In the genomic region with DNA sequence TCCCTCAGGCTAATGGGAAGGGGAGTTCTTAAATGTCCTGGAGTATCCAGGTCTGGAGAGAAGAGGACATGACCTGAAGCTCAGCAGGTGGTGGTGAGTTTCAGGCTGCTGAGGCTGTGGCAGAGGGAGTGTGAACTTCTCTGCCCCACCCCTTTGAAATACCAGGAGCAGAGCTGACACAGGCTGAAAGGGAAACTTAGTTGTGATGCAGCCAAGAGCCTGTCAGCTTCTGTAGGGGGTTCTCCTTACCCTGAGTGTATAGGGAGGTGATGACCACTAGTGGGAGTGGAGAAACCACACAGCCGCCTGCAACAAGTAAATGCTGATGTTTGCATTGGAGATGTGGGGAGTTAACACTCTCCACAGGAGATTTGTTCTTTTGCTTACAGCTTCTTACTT, we compare ENCODE assay signal across 10 cellular contexts.
A peak's percentile ranks its signal among the peaks of the same experiment; 100 is the strongest.
DNase-seq lines count a peak whose midpoint lies in the region; ATAC-seq and TF ChIP-seq lines count a peak whose summit lies in the region.
"Had no signal": no experiment of that assay in that cellular context is flagged by ENCODE, and none has a peak within 500 bp of the region (broad histone marks: within the 10 kb centered on the region; RNA-seq: fewer than 3 reads in every experiment).

No MANE protein-coding gene starts in this region.

- DNase-seq in GDM1 (lab: John Stamatoyannopoulos, UW) (peak; percentile 79), HuH-7 (ENCODE audit: low spot score) (no peak), NCI-H1436 treated with DMSO at 0.1 percent for 48 hours (lab: John Stamatoyannopoulos, UW) (no peak), transverse colon (no peak), psoas muscle (no peak)
- DNase-seq in effector memory CD8-positive, alpha-beta T cell: no peak
- DNase-seq: HCEC 1CT, NCI-H2029 had no signal

- H3K36me3 Mint-ChIP-seq in effector memory CD8-positive, alpha-beta T cell (ENCODE audit: insufficient read depth): no peaks in the 10 kb centered on the region

- H3K9me3 Mint-ChIP-seq in effector memory CD8-positive, alpha-beta T cell: no peaks in the 10 kb centered on the region

- in situ Hi-C loops in transverse colon (cut with MboI; ENCODE audit: low pct_ligation_motif_present in 1 of 4, low pct_unique_long_range_greater_than_20kb in 1 of 4, low sequenced_read_pairs in 3 of 4): no loop called here

- H3K4me1 Mint-ChIP-seq in effector memory CD8-positive, alpha-beta T cell (ENCODE audit: low read depth in 2 of 2): no peaks in the 10 kb centered on the region

- intact Hi-C loops in transverse colon (cut with DNase I; ENCODE audit: low total_unique reads) (no loop called here), psoas muscle (cut with DNase I) (no loop called here)

- TF ChIP-seq EP300 in transverse colon (IDR thresholded peaks at IDR 0.05; ENCODE audit: low read depth): no peak

- H3K4me1 ChIP-seq in transverse colon (peaks cover 0 to 3% (median 0%) of the 10 kb centered on the region in 4 donors), psoas muscle (no peaks in the 10 kb centered on the region)

- H3K4me3 ChIP-seq in transverse colon: no peak overlapping the region
- H3K4me3 ChIP-seq in psoas muscle: no peak overlapping the region

- no peaks in the 10 kb centered on the region for H3K36me3 ChIP-seq in transverse colon
- H3K36me3 ChIP-seq in psoas muscle (ENCODE audit: insufficient read depth in 1 of 2, low read depth in 1 of 2): no peaks in the 10 kb centered on the region

- H3K4me3 Mint-ChIP-seq in effector memory CD8-positive, alpha-beta T cell: no peak overlapping the region

- H3K9me3 ChIP-seq in transverse colon (no peaks in the 10 kb centered on the region), psoas muscle (no peaks in the 10 kb centered on the region)

- H3K27ac Mint-ChIP-seq in effector memory CD8-positive, alpha-beta T cell: no peak overlapping the region

- no peak for TF ChIP-seq POLR2A in transverse colon (IDR thresholded peaks at IDR 0.05)

- 58 to 60% methylated on average over 1 of the region's 1 CpG for WGBS in transverse colon (ENCODE audit: low coverage in 1 of 2), 2 donors
- 67 to 76% (median 75%) methylated on average over 1 of the region's 1 CpG for WGBS in psoas muscle, 3 donors

- TF ChIP-seq CTCF in transverse colon (IDR thresholded peaks at IDR 0.05) (no peak), psoas muscle (IDR thresholded peaks at IDR 0.05) (no peak)

- H3K27me3 ChIP-seq in transverse colon: no peaks in the 10 kb centered on the region
- H3K27me3 ChIP-seq in psoas muscle (ENCODE audit: insufficient read depth in 3 of 3, low read length in 2 of 3): peaks cover 0 to 2% (median 0%) of the 10 kb centered on the region in 3 donors

- ATAC-seq in GM19395 (IDR thresholded peaks at IDR 0.05; ENCODE audit: unreplicated experiment): peak; percentile 65
- ATAC-seq in HG03460 (IDR thresholded peaks at IDR 0.05; ENCODE audit: unreplicated experiment): peak; percentile 44
- peak; percentile 48 for ATAC-seq in effector memory CD8-positive, alpha-beta T cell (replicated peaks)
- no peak for ATAC-seq in psoas muscle

- H3K27ac ChIP-seq in transverse colon (no peak overlapping the region), psoas muscle (no peak overlapping the region)

- peaks cover 38 to 56% of the 10 kb centered on the region in 2 donors for H3K27me3 Mint-ChIP-seq in effector memory CD8-positive, alpha-beta T cell

Comparison
In these comparisons a context has a peak if more than half of its experiments do, and no peak if none do; other contexts are left out.
1. ATAC-seq: peak in GM19395 (single experiment), HG03460 (single experiment) and effector memory CD8-positive, alpha-beta T cell (single experiment); none in psoas muscle (0 of 4).